Comparison of ENCODE assay signal across 23 cellular contexts in the genomic region with DNA sequence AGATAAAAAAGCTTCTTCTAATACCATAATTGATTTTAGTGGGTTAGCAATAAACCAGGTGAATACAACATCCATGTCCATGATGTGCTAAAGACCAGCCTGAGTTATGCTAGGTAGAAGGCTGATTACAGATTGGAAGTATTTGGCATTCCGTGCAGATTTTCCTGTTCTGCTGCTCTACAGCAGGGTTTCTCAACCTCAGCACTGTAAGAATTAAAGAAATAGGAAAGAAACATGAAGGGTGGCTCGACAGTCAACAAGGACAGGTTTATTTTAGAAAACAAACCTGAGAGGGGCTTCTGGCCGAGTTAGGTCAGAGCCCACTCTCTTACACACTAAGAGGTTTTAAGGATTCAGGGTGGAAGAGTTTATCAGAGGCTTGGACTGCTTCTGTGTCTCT.
"Had no signal": no experiment of that assay in that cellular context is flagged by ENCODE, and none has a peak within 500 bp of the region (broad histone marks: within the 10 kb centered on the region; RNA-seq: fewer than 3 reads in every experiment).

No MANE protein-coding gene starts in this region.

- H3K27me3 ChIP-seq: colonic mucosa, gastrocnemius medialis, heart right ventricle, neural progenitor cell, ovary, tibial nerve had no signal

- ATAC-seq: left lobe of liver; natural killer cell treated with Interleukin-12 subunit alpha and Interleukin-12 subunit beta and Interleukin-15 and Interleukin-18, amount 100 ng/mL, for 72 hours; right cardiac atrium; stimulated activated effector memory CD8-positive, alpha-beta T cell treated with anti-CD3 and anti-CD28 coated beads, Interleukin-12 subunit alpha, Interleukin-12 subunit beta, amount 100 ng/mL, for 72 hours had no signal

- DNase-seq: colonic mucosa; dermis blood vessel endothelial cell; gastrocnemius medialis; heart right ventricle; hypothalamus; islet precursor cell; mesenchymal stem cell; midbrain; nucleus accumbens; ovary; right cardiac atrium; stimulated activated CD4-positive, alpha-beta T cell treated with anti-CD3 and anti-CD28 coated beads, Interleukin-2, amount 100 ng/mL, for 48 hours; stimulated activated CD8-positive, alpha-beta memory T cell treated with anti-CD3 and anti-CD28 coated beads, Interleukin-4, amount 100 ng/mL, for 48 hours; stimulated activated naive CD8-positive, alpha-beta T cell treated with anti-CD3 and anti-CD28 coated beads, Interleukin-15, Interleukin-2, amounts not matched to agents 100 U/mL and 50 U/mL, for 24 hours had no signal

- H3K36me3 ChIP-seq: colonic mucosa, gastrocnemius medialis, heart right ventricle, neural progenitor cell, ovary, tibial nerve had no signal

- H2AFZ ChIP-seq: neural progenitor cell had no signal

- H3K27ac ChIP-seq: colonic mucosa, gastrocnemius medialis, heart right ventricle, neural progenitor cell, ovary, tibial nerve had no signal

- H3K4me3 ChIP-seq: colonic mucosa, gastrocnemius medialis, heart right ventricle, lung, neural progenitor cell, ovary, smooth muscle cell, tibial nerve had no signal

- H3K4me1 ChIP-seq: colonic mucosa, heart right ventricle, neural progenitor cell, tibial nerve had no signal

- FAIRE-seq: endothelial cell of umbilical vein, urothelium cell line had no signal

- H3K9me3 ChIP-seq: colonic mucosa, gastrocnemius medialis, ovary, tibial nerve had no signal

- H3K9ac ChIP-seq: neural progenitor cell had no signal

- H3K4me2 ChIP-seq: neural progenitor cell, smooth muscle cell had no signal
